ENCODE assay signal across 8 cellular contexts in genomic region chr18:43398601-43399000, GRCh38.
"Had no signal": no experiment of that assay in that cellular context is flagged by ENCODE, and none has a peak within 500 bp of the region (broad histone marks: within the 10 kb centered on the region; RNA-seq: fewer than 3 reads in every experiment).

No MANE protein-coding gene starts in this region.

- H3K4me3 ChIP-seq: GM23338, K562 had no signal

- DNase-seq: H9, HCEC 1CT, IMR-90 had no signal

- FAIRE-seq: H1, H54, HTR-8/SVneo, K562 had no signal

- ATAC-seq: GM23338, K562 had no signal
